Comparison of ENCODE assay signal across 1 cellular context in genomic region chr12:82414926-82415325, GRCh38.
TF ChIP-seq lines count a peak whose summit lies in the region.

No MANE protein-coding gene starts in this region.

TF ChIP-seq in SK-N-SH treated with all-trans-retinoic acid at 6 μM for 48 hours, 23 proteins besides CTCF, POLR2A, EP300 and RAD21 (continued from another document):
- TF ChIP-seq CREB5 (CRISPR knock-in tag; IDR thresholded peaks at IDR 0.05; ENCODE audit: low read depth) = no peak
- no peak for TF ChIP-seq ESRRG (CRISPR knock-in tag; IDR thresholded peaks at IDR 0.05)
- no peak for TF ChIP-seq ISL1 (CRISPR knock-in tag; IDR thresholded peaks at IDR 0.05)
- no peak for TF ChIP-seq ZFP3 (CRISPR knock-in tag; IDR thresholded peaks at IDR 0.05)
- TF ChIP-seq TCF4 (CRISPR knock-in tag; IDR thresholded peaks at IDR 0.05; ENCODE audit: borderline replicate concordance) = no peak
- TF ChIP-seq RARB (CRISPR knock-in tag; IDR thresholded peaks at IDR 0.05) = no peak
- no peak for TF ChIP-seq ZNF8 (CRISPR knock-in tag; IDR thresholded peaks at IDR 0.05)
- no peak for TF ChIP-seq CSRNP3 (CRISPR knock-in tag; IDR thresholded peaks at IDR 0.05)
- TF ChIP-seq ZNF565 (CRISPR knock-in tag; conservative IDR thresholded peaks at IDR 0.05; ENCODE audit: low read depth) = no peak
- no peak for TF ChIP-seq ARNTL (CRISPR knock-in tag; IDR thresholded peaks at IDR 0.05; ENCODE audit: borderline replicate concordance, low read depth)
- no peak for TF ChIP-seq BACH2 (CRISPR knock-in tag; IDR thresholded peaks at IDR 0.05; ENCODE audit: borderline replicate concordance)
- TF ChIP-seq TOX (CRISPR knock-in tag; IDR thresholded peaks at IDR 0.05; ENCODE audit: borderline replicate concordance) = no peak
- no peak for TF ChIP-seq PATZ1 (CRISPR knock-in tag; IDR thresholded peaks at IDR 0.05; ENCODE audit: borderline replicate concordance)
